31 cellular contexts compared by ENCODE assay signal in genomic region chr7:158948376-158948775, GRCh38.
"Had no signal": no experiment of that assay in that cellular context is flagged by ENCODE, and none has a peak within 500 bp of the region (broad histone marks: within the 10 kb centered on the region; RNA-seq: fewer than 3 reads in every experiment).

No MANE protein-coding gene starts in this region.

- H3K4me1 ChIP-seq: adrenal gland, ascending aorta had no signal

- H3K4me3 ChIP-seq: adrenal gland, ascending aorta, cardiac muscle cell had no signal

- H3K27me3 ChIP-seq: adrenal gland, ascending aorta, cardiac muscle cell had no signal

- ATAC-seq: activated CD8-positive, alpha-beta T cell treated with anti-CD3 and anti-CD28 coated beads for 36 hours; activated naive CD4-positive, alpha-beta T cell treated with anti-CD3 and anti-CD28 coated beads, Interleukin-2, amount 50 U/mL, for 72 hours; activated T-cell treated with anti-CD3 and anti-CD28 coated beads, Interleukin-2, amount 50 U/mL, for 4 hours; activated T-cell treated with anti-CD3 and anti-CD28 coated beads, Interleukin-2, amount 50 U/mL, for 72 hours; activated T-helper 17 cell treated with anti-CD3 and anti-CD28 coated beads, Interleukin-2, amount 50 U/mL, for 72 hours had no signal

- H3K27ac ChIP-seq: adrenal gland, ascending aorta, cardiac muscle cell, VCaP had no signal

- DNase-seq: activated B cell treated with CpG ODN at 0.5 μM for 24 hours; activated CD4-positive, alpha-beta memory T cell treated with anti-CD3 and anti-CD28 coated beads for 36 hours; activated CD4-positive, alpha-beta T cell treated with anti-CD3 and anti-CD28 coated beads for 4 hours; activated CD4-positive, alpha-beta T cell treated with anti-CD3 and anti-CD28 coated beads, Interleukin-2, amount 10 ng/mL, durations not matched to agents 24 days and 14 days; activated CD4-positive, alpha-beta T cell treated with anti-CD3 and anti-CD28 coated beads, Interleukin-2, amount 50 U/mL, for 1 hour; activated CD4-positive, alpha-beta T cell treated with anti-CD3 and anti-CD28 coated beads, Interleukin-2, amount 50 U/mL, for 4 hours; activated CD4-positive, CD25-positive, alpha-beta regulatory T cell treated with anti-CD3 and anti-CD28 coated beads, Interleukin-2, amount 50 U/mL, for 72 hours; activated CD8-positive, alpha-beta memory T cell treated with anti-CD3 and anti-CD28 coated beads, Interleukin-2, amount 50 U/mL, for 4 hours; activated CD8-positive, alpha-beta T cell treated with anti-CD3 and anti-CD28 coated beads for 36 hours; activated effector memory CD4-positive, alpha-beta T cell treated with anti-CD3 and anti-CD28 coated beads, Interleukin-2, amount 50 U/mL, for 16 hours; activated gamma-delta T cell treated with Interleukin-2 at 50 U/mL for 16 hours; activated naive CD4-positive, alpha-beta T cell; activated naive CD4-positive, alpha-beta T cell treated with anti-CD3 and anti-CD28 coated beads for 36 hours; activated naive CD4-positive, alpha-beta T cell treated with anti-CD3 and anti-CD28 coated beads, Interleukin-2, amount 50 U/mL, for 16 hours; activated naive CD8-positive, alpha-beta T cell treated with anti-CD3 and anti-CD28 coated beads for 36 hours; activated T-cell treated with anti-CD3 and anti-CD28 coated beads for 4 hours; activated T-cell treated with anti-CD3 and anti-CD28 coated beads, Interleukin-2, amount 50 U/mL, for 1 hour; activated T-cell treated with anti-CD3 and anti-CD28 coated beads, Interleukin-2, amount 50 U/mL, for 4 hours; activated T-cell treated with anti-CD3 and anti-CD28 coated beads, Interleukin-2, amount 50 U/mL, for 72 hours; amniotic stem cell; anterior cingulate cortex; central memory CD4-positive, alpha-beta T cell; T-helper 1 cell; T-helper 2 cell; T-helper 9 cell had no signal
